Comparison of ENCODE assay signal across 1 cellular context in genomic region chr5:173626501-173626812, GRCh38.
TF ChIP-seq lines count a peak whose summit lies in the region.

No MANE protein-coding gene starts in this region.

TF ChIP-seq in HepG2, 621 proteins besides CTCF, POLR2A, EP300 and RAD21:
- TF ChIP-seq ZNF430 (CRISPR knock-in tag; IDR thresholded peaks at IDR 0.05) (no peak), ZNF572 (CRISPR knock-in tag; IDR thresholded peaks at IDR 0.05) (no peak), ARNTL (CRISPR knock-in tag; IDR thresholded peaks at IDR 0.05) (no peak), MEIS1 (CRISPR knock-in tag; IDR thresholded peaks at IDR 0.05; ENCODE audit: borderline replicate concordance) (no peak), ZNF362 (CRISPR knock-in tag; IDR thresholded peaks at IDR 0.05; ENCODE audit: borderline replicate concordance) (no peak), ZNF883 (CRISPR knock-in tag; IDR thresholded peaks at IDR 0.05; ENCODE audit: not compliant biosample characterization) (no peak), CEBPZ (IDR thresholded peaks at IDR 0.05; ENCODE audit: low read length) (no peak), PITX1 (CRISPR knock-in tag; IDR thresholded peaks at IDR 0.05) (no peak), ZNF598 (CRISPR knock-in tag; IDR thresholded peaks at IDR 0.05; ENCODE audit: borderline replicate concordance) (no peak), ZFP36L2 (CRISPR knock-in tag; IDR thresholded peaks at IDR 0.05) (no peak), CREBL2 (CRISPR knock-in tag; IDR thresholded peaks at IDR 0.05; ENCODE audit: borderline replicate concordance) (no peak), TFDP2 (CRISPR knock-in tag; IDR thresholded peaks at IDR 0.05) (no peak), FOSL2 (CRISPR knock-in tag; IDR thresholded peaks at IDR 0.05) (0 out of 2 replicates have a peak, but pooled peaks have one; percentile 8), ZNF335 (CRISPR knock-in tag; IDR thresholded peaks at IDR 0.05) (no peak), ATF2 (CRISPR knock-in tag; IDR thresholded peaks at IDR 0.05) (peak; percentile 44; the same call in 1 of the 2 replicates), ZSCAN30 (CRISPR knock-in tag; IDR thresholded peaks at IDR 0.05) (no peak), ZNF44 (CRISPR knock-in tag; IDR thresholded peaks at IDR 0.05) (no peak), ZNF605 (CRISPR knock-in tag; IDR thresholded peaks at IDR 0.05) (no peak)
